Comparison of ENCODE assay signal across 31 cellular contexts in genomic region chr3:197114007-197114406, GRCh38.
"Had no signal": no experiment of that assay in that cellular context is flagged by ENCODE, and none has a peak within 500 bp of the region (broad histone marks: within the 10 kb centered on the region; RNA-seq: fewer than 3 reads in every experiment).

No MANE protein-coding gene starts in this region.

- ATAC-seq: activated CD4-positive, alpha-beta T cell treated with anti-CD3 and anti-CD28 coated beads for 36 hours; activated CD4-positive, CD25-positive, alpha-beta regulatory T cell treated with anti-CD3 and anti-CD28 coated beads, Interleukin-2, amount 50 U/mL, for 24 hours; activated CD8-positive, alpha-beta memory T cell treated with anti-CD3 and anti-CD28 coated beads, Interleukin-2, amount 10 ng/mL, durations not matched to agents 7 days and 5 days; activated CD8-positive, alpha-beta T cell treated with anti-CD3 and anti-CD28 coated beads, Interleukin-2, amount 10 ng/mL, durations not matched to agents 7 days and 5 days; activated naive CD8-positive, alpha-beta T cell treated with anti-CD3 and anti-CD28 coated beads, Interleukin-2, amount 50 U/mL, for 24 hours had no signal

- H3K9me3 ChIP-seq: ascending aorta had no signal

- H3K4me1 ChIP-seq: ascending aorta had no signal

- FAIRE-seq: bronchial epithelial cell, TTC549 had no signal

- DNase-seq: activated CD4-positive, alpha-beta memory T cell treated with anti-CD3 and anti-CD28 coated beads, Interleukin-2, amount 10 ng/mL, durations not matched to agents 7 days and 5 days; activated CD4-positive, alpha-beta T cell treated with anti-CD3 and anti-CD28 coated beads for 1 hour; activated CD4-positive, alpha-beta T cell treated with anti-CD3 and anti-CD28 coated beads for 36 hours; activated CD4-positive, alpha-beta T cell treated with anti-CD3 and anti-CD28 coated beads for 48 hours; activated CD4-positive, alpha-beta T cell treated with anti-CD3 and anti-CD28 coated beads, Interleukin-2, amount 10 ng/mL, durations not matched to agents 7 days and 5 days; activated CD4-positive, alpha-beta T cell treated with anti-CD3 and anti-CD28 coated beads, Interleukin-2, amount 50 U/mL, for 48 hours; activated CD4-positive, CD25-positive, alpha-beta regulatory T cell; activated CD8-positive, alpha-beta memory T cell treated with anti-CD3 and anti-CD28 coated beads for 24 hours; activated CD8-positive, alpha-beta memory T cell treated with anti-CD3 and anti-CD28 coated beads, Interleukin-2, amount 10 ng/mL, durations not matched to agents 7 days and 5 days; activated CD8-positive, alpha-beta memory T cell treated with anti-CD3 and anti-CD28 coated beads, Interleukin-2, amount 50 U/mL, for 48 hours; activated CD8-positive, alpha-beta T cell treated with anti-CD3 and anti-CD28 coated beads, Interleukin-2, amount 10 ng/mL, durations not matched to agents 7 days and 5 days; activated effector memory CD4-positive, alpha-beta T cell treated with Interleukin-2 at 50 U/mL for 16 hours; activated gamma-delta T cell; activated naive CD4-positive, alpha-beta T cell treated with anti-CD3 and anti-CD28 coated beads, Interleukin-2, amount 10 ng/mL, durations not matched to agents 7 days and 5 days; activated naive CD4-positive, alpha-beta T cell treated with Interleukin-2 at 50 U/mL for 16 hours; activated naive CD8-positive, alpha-beta T cell treated with anti-CD3 and anti-CD28 coated beads, Interleukin-2, amount 10 ng/mL, durations not matched to agents 7 days and 5 days; activated naive CD8-positive, alpha-beta T cell treated with anti-CD3 and anti-CD28 coated beads, Interleukin-2, amount 50 U/mL, for 24 hours; activated T-cell treated with anti-CD3 and anti-CD28 coated beads, Interleukin-2, amount 50 U/mL, for 24 hours; activated T-cell treated with anti-CD3 and anti-CD28 coated beads, Interleukin-2, amount 50 U/mL, for 48 hours; amygdala; anterior cingulate cortex; caudate nucleus; cerebellar nuclear complex; T-helper 2 cell; T-helper 9 cell had no signal

- H3K27ac ChIP-seq: ascending aorta, cardiac muscle cell, VCaP had no signal

- H3K4me3 ChIP-seq: ascending aorta, cardiac muscle cell had no signal

- H3K27me3 ChIP-seq: ascending aorta, cardiac muscle cell had no signal
